Comparison of ENCODE assay signal across 1 cellular context in the genomic region with DNA sequence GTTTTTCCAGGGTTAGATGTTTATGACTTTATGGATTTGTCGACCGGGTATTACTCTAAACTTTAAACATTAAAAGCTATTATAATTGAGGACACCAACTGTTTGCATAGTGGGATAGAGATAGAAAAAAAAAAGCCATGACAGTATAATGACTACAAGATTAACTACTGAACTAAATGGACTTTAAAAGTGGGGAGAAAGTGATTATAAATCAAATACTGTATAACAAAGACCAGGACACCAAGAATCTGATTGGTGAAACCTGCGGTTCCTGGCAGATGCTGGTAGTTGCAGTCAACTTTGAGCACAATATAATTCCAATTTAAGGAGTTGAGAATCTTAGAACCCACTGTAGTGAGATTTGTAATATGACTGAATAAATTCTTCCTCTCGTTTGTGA.
A peak's percentile ranks its signal among the peaks of the same experiment; 100 is the strongest.
TF ChIP-seq lines count a peak whose summit lies in the region.

No MANE protein-coding gene starts in this region.

TF ChIP-seq in K562, 482 proteins besides CTCF, POLR2A, EP300 and RAD21:
- TF ChIP-seq KDM1A (IDR thresholded peaks at IDR 0.05) (no peak), MXI1 (IDR thresholded peaks at IDR 0.05; ENCODE audit: low read depth, low read length) (peak; percentile 15; the same call in 1 of the 2 replicates), HOXB6 (CRISPR knock-in tag; IDR thresholded peaks at IDR 0.05; ENCODE audit: borderline replicate concordance) (peak; percentile 56; the same call in 1 of the 2 replicates), SMARCB1 (IDR thresholded peaks at IDR 0.05; ENCODE audit: insufficient read length, low read depth) (peak; percentile 13), BRD4 (IDR thresholded peaks at IDR 0.05) (0 out of 2 replicates have a peak, but pooled peaks have one; percentile 60), PHF8 (IDR thresholded peaks at IDR 0.05; ENCODE audit: borderline replicate concordance, low read length) (0 out of 2 replicates have a peak, but pooled peaks have one; percentile 11), RBFOX2 (IDR thresholded peaks at IDR 0.05; ENCODE audit: low read depth, low read length) (peak; percentile 62; the same call in 1 of the 2 replicates), PML (IDR thresholded peaks at IDR 0.05; ENCODE audit: low read length) (no peak), ZNF253 (CRISPR knock-in tag; conservative IDR thresholded peaks at IDR 0.05) (0 out of 2 replicates have a peak, but pooled peaks have one; percentile 13), MTF1 (CRISPR knock-in tag; IDR thresholded peaks at IDR 0.05; ENCODE audit: borderline replicate concordance) (no peak)
- TF ChIP-seq, protein P1, sequence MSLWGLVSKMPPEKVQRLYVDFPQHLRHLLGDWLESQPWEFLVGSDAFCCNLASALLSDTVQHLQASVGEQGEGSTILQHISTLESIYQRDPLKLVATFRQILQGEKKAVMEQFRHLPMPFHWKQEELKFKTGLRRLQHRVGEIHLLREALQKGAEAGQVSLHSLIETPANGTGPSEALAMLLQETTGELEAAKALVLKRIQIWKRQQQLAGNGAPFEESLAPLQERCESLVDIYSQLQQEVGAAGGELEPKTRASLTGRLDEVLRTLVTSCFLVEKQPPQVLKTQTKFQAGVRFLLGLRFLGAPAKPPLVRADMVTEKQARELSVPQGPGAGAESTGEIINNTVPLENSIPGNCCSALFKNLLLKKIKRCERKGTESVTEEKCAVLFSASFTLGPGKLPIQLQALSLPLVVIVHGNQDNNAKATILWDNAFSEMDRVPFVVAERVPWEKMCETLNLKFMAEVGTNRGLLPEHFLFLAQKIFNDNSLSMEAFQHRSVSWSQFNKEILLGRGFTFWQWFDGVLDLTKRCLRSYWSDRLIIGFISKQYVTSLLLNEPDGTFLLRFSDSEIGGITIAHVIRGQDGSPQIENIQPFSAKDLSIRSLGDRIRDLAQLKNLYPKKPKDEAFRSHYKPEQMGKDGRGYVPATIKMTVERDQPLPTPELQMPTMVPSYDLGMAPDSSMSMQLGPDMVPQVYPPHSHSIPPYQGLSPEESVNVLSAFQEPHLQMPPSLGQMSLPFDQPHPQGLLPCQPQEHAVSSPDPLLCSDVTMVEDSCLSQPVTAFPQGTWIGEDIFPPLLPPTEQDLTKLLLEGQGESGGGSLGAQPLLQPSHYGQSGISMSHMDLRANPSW (CRISPR knock-in tag; IDR thresholded peaks at IDR 0.05) = 0 out of 2 replicates have a peak, but pooled peaks have one; percentile 33
- TF ChIP-seq, protein P2, sequence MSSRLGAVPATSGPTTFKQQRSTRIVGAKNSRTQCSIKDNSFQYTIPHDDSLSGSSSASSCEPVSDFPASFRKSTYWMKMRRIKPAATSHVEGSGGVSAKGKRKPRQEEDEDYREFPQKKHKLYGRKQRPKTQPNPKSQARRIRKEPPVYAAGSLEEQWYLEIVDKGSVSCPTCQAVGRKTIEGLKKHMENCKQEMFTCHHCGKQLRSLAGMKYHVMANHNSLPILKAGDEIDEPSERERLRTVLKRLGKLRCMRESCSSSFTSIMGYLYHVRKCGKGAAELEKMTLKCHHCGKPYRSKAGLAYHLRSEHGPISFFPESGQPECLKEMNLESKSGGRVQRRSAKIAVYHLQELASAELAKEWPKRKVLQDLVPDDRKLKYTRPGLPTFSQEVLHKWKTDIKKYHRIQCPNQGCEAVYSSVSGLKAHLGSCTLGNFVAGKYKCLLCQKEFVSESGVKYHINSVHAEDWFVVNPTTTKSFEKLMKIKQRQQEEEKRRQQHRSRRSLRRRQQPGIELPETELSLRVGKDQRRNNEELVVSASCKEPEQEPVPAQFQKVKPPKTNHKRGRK (tag; IDR thresholded peaks at IDR 0.05) = 0 out of 2 replicates have a peak, but pooled peaks have one; percentile 11
TF ChIP-seq in K562: peak in this region for 9.
